8 cellular contexts compared by ENCODE assay signal in the genomic region with DNA sequence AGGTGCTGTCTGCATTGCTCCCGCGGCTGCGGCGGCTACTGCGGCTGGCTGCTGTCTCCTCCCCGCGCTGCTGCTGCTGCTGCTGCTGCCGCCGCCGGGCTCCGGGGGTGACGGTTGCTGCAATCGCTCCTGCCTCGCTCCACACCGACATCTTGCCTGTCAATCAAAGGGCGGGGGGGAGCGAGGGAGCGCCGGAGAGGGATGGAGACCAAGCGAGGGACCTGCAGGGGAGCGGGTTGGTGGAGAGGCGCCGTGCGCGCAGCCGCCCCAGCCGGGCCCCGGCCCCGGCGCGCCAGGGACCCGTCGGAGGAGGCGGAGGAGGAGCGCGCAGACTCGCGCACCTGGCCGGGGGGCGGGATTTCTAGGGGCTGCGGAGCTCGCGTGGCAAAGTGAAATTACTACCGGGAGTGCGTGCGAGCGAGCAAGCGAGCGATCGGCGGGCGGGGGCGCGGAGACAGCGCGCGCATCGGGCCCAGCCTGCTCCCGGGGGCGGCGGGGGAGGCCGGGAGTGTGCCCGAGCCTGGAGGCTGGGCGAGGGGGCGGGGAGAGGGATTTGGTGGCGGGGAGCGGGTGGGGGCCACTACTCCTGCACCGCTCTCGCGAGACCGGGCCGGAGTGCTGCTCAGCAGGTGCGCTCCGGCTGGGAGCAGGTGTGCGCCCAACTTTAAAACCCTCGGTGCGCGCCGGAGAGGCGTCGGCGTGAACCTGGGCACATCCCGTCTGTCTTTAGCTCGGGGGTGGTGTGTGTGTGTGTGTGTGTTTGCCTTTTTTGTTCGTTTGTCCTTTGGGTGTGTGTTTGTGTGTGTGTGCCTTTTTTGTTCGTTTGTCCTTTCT. TPM values are rescaled to one million over a fixed set of nuclear protein-coding genes. Genes with fewer than 3 reads are reported as not detected.
A peak's percentile ranks its signal among the peaks of the same experiment; 100 is the strongest.
DNase-seq lines count a peak whose midpoint lies in the region; ATAC-seq, FAIRE-seq and TF ChIP-seq lines count a peak whose summit lies in the region.

A gene (minus strand): TSS at position 165 of the 834 bp plus-strand sequence. CDS start 735 bp downstream, outside the sequence.

- 0 out of 2 replicates have a peak, but pooled peaks cover 7% of the 10 kb centered on the region for H3F3A ChIP-seq in SU-DHL-6 (ENCODE audit: insufficient read depth)

- no peaks in the 10 kb centered on the region for H3K79me2 ChIP-seq in KMS-11 (ENCODE audit: insufficient read depth, low read depth)
- no peaks in the 10 kb centered on the region for H3K79me2 ChIP-seq in SU-DHL-6 (ENCODE audit: insufficient read depth, low read length)

- DNase-seq in COLO668 (lab: John Stamatoyannopoulos, UW; ENCODE audit: unreplicated experiment): peak; percentile 99
- peak; percentile 71 for DNase-seq in astrocyte of the hippocampus (ENCODE audit: low read depth, low spot score)
- DNase-seq in kidney: peak; percentile 91
- DNase-seq in stimulated activated CD4-positive, alpha-beta T cell treated with anti-CD3 and anti-CD28 coated beads, Interleukin-2, amount 100 ng/mL, for 4 hours (ENCODE audit: low read depth): peak; percentile 42

- H3K27ac ChIP-seq in KMS-11: peak within 1 kb of the TSS; percentile 18; the same call in 1 of the 2 replicates
- peak within 1 kb of the TSS; percentile 43; the same call in 1 of the 2 replicates for H3K27ac ChIP-seq in SU-DHL-6 (ENCODE audit: low read depth, low read length)
- H3K27ac ChIP-seq in kidney (ENCODE audit: low read depth in 2 of 2, low read length in 2 of 2): peak within 1 kb of the TSS in 1 of 2 donors; percentile 37

- H3K27me3 ChIP-seq in KMS-11 (ENCODE audit: insufficient read depth, low read depth): no peaks in the 10 kb centered on the region
- H3K27me3 ChIP-seq in SU-DHL-6 (ENCODE audit: low read length): 0 out of 2 replicates have a peak, but pooled peaks cover 2% of the 10 kb centered on the region

- H3K4me2 ChIP-seq in KMS-11: peak within 1 kb of the TSS; percentile 37; the same call in 1 of the 2 replicates
- peak within 1 kb of the TSS; percentile 82 for H3K4me2 ChIP-seq in SU-DHL-6 (ENCODE audit: low read depth, low read length, poor library complexity, severe bottlenecking)

- FAIRE-seq in kidney (lab: Jason Lieb, UNC): no peak

- TF ChIP-seq CTCF in KMS-11 (conservative IDR thresholded peaks at IDR 0.05; ENCODE audit: low read depth, low read length) (no peak), SU-DHL-6 (IDR thresholded peaks at IDR 0.05; ENCODE audit: insufficient read depth, low read length, poor library complexity, severe bottlenecking) (no peak), kidney (IDR thresholded peaks at IDR 0.05; ENCODE audit: borderline replicate concordance, extremely low read depth, insufficient read depth) (no peak)

- H3K36me3 ChIP-seq in KMS-11 (ENCODE audit: insufficient read depth) (no peaks in the 10 kb centered on the region), SU-DHL-6 (ENCODE audit: low read length) (no peaks in the 10 kb centered on the region), kidney (ENCODE audit: control insufficient read depth in 1 of 2, insufficient read depth in 2 of 2, low read length in 2 of 2) (no peaks in the 10 kb centered on the region)

- no peaks in the 10 kb centered on the region for H3K4me1 ChIP-seq in KMS-11 (ENCODE audit: low read depth, poor library complexity, severe bottlenecking)
- no peaks in the 10 kb centered on the region for H3K4me1 ChIP-seq in kidney (ENCODE audit: control insufficient read depth in 1 of 2, insufficient read depth in 1 of 2, low read depth in 1 of 2, low read length in 2 of 2)

- H3K9me2 ChIP-seq in SU-DHL-6 (replicated peaks; ENCODE audit: insufficient read depth, low read length): no peaks in the 10 kb centered on the region

- intact Hi-C loops in kidney (cut with DNase I): no loop called here

- H3K9me3 ChIP-seq in SU-DHL-6 (ENCODE audit: insufficient read depth, low read length) (0 out of 2 replicates have a peak, but pooled peaks cover 3% of the 10 kb centered on the region), kidney (ENCODE audit: control insufficient read depth in 1 of 2, low read length in 2 of 2) (peaks cover 2 to 3% of the 10 kb centered on the region in 2 donors)

- H2AFZ ChIP-seq in KMS-11 (ENCODE audit: low read depth): peak within 1 kb of the TSS; percentile 73
- peak within 1 kb of the TSS; percentile 96 for H2AFZ ChIP-seq in SU-DHL-6 (ENCODE audit: low read depth, low read length, severe bottlenecking)

- H3K4me3 ChIP-seq in KMS-11 (IDR thresholded peaks at IDR 0.05; ENCODE audit: insufficient read depth, low read depth, low read length): no peak within 1 kb of the TSS
- peak within 1 kb of the TSS; percentile 75 for H3K4me3 ChIP-seq in SU-DHL-6 (ENCODE audit: insufficient read depth, low read length, poor library complexity, severe bottlenecking)
- H3K4me3 ChIP-seq in kidney (ENCODE audit: low read length in 2 of 2): peak within 1 kb of the TSS; percentile 53 to 62

- H4K20me1 ChIP-seq in KMS-11 (ENCODE audit: insufficient read depth) (no peaks in the 10 kb centered on the region), SU-DHL-6 (ENCODE audit: low read depth, low read length) (no peaks in the 10 kb centered on the region)

- ATAC-seq in GM21381 (IDR thresholded peaks at IDR 0.05; ENCODE audit: unreplicated experiment): peak; percentile 77
- no peak for ATAC-seq in HG03378 (IDR thresholded peaks at IDR 0.05; ENCODE audit: unreplicated experiment)

- H3K9ac ChIP-seq in KMS-11 (peak within 1 kb of the TSS; percentile 44; the same call in 1 of the 2 replicates), SU-DHL-6 (ENCODE audit: low read length) (peak within 1 kb of the TSS; percentile 69), kidney (ENCODE audit: low read length in 2 of 2) (peak within 1 kb of the TSS; percentile 10 to 54)

RNA-seq across cellular contexts. Expression of the gene that starts here (rescaled TPM):
- 2.9 TPM for total RNA-seq in kidney
- polyA plus RNA-seq in kidney (ENCODE audit: insufficient read depth, low read depth, low replicate concordance): 0.34 TPM

Comparison
In these comparisons a context has a peak if more than half of its experiments do, and no peak if none do; other contexts are left out.
1. DNase-seq: peak in every context shown above with its lines; median percentile 99 in COLO668; 91 in kidney; 71 in astrocyte of the hippocampus; 42 in stimulated activated CD4-positive, alpha-beta T cell treated with anti-CD3 and anti-CD28 coated beads, Interleukin-2, amount 100 ng/mL, for 4 hours.